ENCODE assay signal across 6 cellular contexts in the genomic region with DNA sequence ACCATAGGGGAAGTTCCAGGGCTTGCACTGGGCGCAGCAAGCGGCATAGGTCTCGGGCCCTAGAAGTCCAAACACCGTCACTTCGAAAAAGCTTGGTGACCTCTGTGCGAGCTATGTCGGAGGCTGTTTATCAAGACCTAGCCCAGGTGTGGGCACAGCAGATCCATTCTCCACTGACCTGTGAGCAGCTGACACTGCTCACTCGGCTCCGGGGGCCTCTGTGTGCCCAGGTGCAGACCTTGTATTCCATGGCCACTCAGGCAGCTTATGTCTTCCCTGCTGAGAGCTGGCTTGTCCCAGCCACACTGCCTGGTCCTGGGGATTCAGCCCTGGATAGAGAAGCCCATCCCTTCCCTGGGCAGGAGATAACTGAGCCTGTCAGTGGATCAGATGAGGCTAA. TPM values are rescaled to one million over a fixed set of nuclear protein-coding genes. Genes with fewer than 3 reads are reported as not detected.
"Had no signal": no experiment of that assay in that cellular context is flagged by ENCODE, and none has a peak within 500 bp of the region (broad histone marks: within the 10 kb centered on the region; RNA-seq: fewer than 3 reads in every experiment).

No MANE protein-coding gene starts in this region.

RNA-seq across cellular contexts. Expression of a gene that starts 1.5 kb away (rescaled TPM):
- total RNA-seq: GM23248, H1, H4, H7, H9, HFFc6 had no signal
- polyA plus RNA-seq: GM23248, H1 had no signal
